ENCODE assay signal across 18 cellular contexts in genomic region chr14:98507269-98507668, GRCh38.
DNase-seq lines count a peak whose midpoint lies in the region; FAIRE-seq and TF ChIP-seq lines count a peak whose summit lies in the region.
"Had no signal": no experiment of that assay in that cellular context is flagged by ENCODE, and none has a peak within 500 bp of the region (broad histone marks: within the 10 kb centered on the region; RNA-seq: fewer than 3 reads in every experiment).

No MANE protein-coding gene starts in this region.

- POLR2A ChIA-PET in MCF 10A (lab: Yijun Ruan, JAX): interaction anchor here (0.6 to 1.5 kb wide), 5 partner anchors 9 to 550 kb away, joined by 3 to 4 read pairs (median 3); no protein-coding TSS in a partner anchor

- H3K4me3 ChIP-seq in breast epithelium: no peak overlapping the region
- no peak overlapping the region for H3K4me3 ChIP-seq in keratinocyte (ENCODE audit: control insufficient read depth in 2 of 3, extremely low read depth in 1 of 3, insufficient read depth in 2 of 3, low read depth in 1 of 3, low read length in 3 of 3)
- H3K4me3 ChIP-seq: BLaER1 treated with 17β-estradiol and CSF1 and Interleukin-3, amounts not matched to agents 10 nM and 100 nM; GM23338 had no signal

- H3K4me1 Mint-ChIP-seq in MCF 10A (ENCODE audit: insufficient read depth, unreplicated experiment) (peaks cover 21% of the 10 kb centered on the region), chondrocyte (ENCODE audit: low read depth) (no peaks in the 10 kb centered on the region)
- H3K4me1 Mint-ChIP-seq: B cell had no signal

- CTCF ChIA-PET in MCF 10A (lab: Yijun Ruan, JAX): no interaction called here

- H3K27me3 Mint-ChIP-seq in MCF 10A (ENCODE audit: insufficient read depth, unreplicated experiment): no peaks in the 10 kb centered on the region
- peaks cover 7% of the 10 kb centered on the region for H3K27me3 Mint-ChIP-seq in chondrocyte (ENCODE audit: low read depth)
- H3K27me3 Mint-ChIP-seq: B cell had no signal

- no peaks in the 10 kb centered on the region for H3K9me1 ChIP-seq in keratinocyte (ENCODE audit: control insufficient read depth, extremely low read depth, insufficient read depth, low read length)

- no peaks in the 10 kb centered on the region for H3K27me3 ChIP-seq in breast epithelium
- H3K27me3 ChIP-seq in keratinocyte (ENCODE audit: control insufficient read depth, extremely low read depth, insufficient read depth, low read length): no peaks in the 10 kb centered on the region
- H3K27me3 ChIP-seq: BLaER1 treated with 17β-estradiol and CSF1 and Interleukin-3, amounts not matched to agents 10 nM and 100 nM had no signal

- BruUV-seq in MCF 10A (replicated peaks; lab: Mats Ljungman, UMichigan): no TSS peak

- no peaks in the 10 kb centered on the region for H4K20me1 ChIP-seq in keratinocyte (ENCODE audit: control insufficient read depth, extremely low read depth, insufficient read depth, low read length)
- H4K20me1 ChIP-seq: BLaER1 treated with 17β-estradiol and CSF1 and Interleukin-3, amounts not matched to agents 10 nM and 100 nM had no signal

- H3K36me3 ChIP-seq in breast epithelium: no peaks in the 10 kb centered on the region
- no peaks in the 10 kb centered on the region for H3K36me3 ChIP-seq in keratinocyte (ENCODE audit: control insufficient read depth in 2 of 2, extremely low read depth in 1 of 2, insufficient read depth in 2 of 2, low read length in 2 of 2)
- H3K36me3 ChIP-seq: BLaER1 treated with 17β-estradiol and CSF1 and Interleukin-3, amounts not matched to agents 10 nM and 100 nM had no signal

- no peak overlapping the region for H3K4me3 Mint-ChIP-seq in MCF 10A (ENCODE audit: unreplicated experiment)
- H3K4me3 Mint-ChIP-seq in chondrocyte (ENCODE audit: unreplicated experiment): no peak overlapping the region
- H3K4me3 Mint-ChIP-seq: B cell; CD8-positive, alpha-beta T cell; GM23338 had no signal

- H2AFZ ChIP-seq in keratinocyte (ENCODE audit: control insufficient read depth, low read length): no peak overlapping the region
- H2AFZ ChIP-seq: GM23338 had no signal

- no peak for TF ChIP-seq CTCF in MCF 10A (IDR thresholded peaks at IDR 0.05; ENCODE audit: unreplicated experiment)
- no peak for TF ChIP-seq CTCF in breast epithelium (IDR thresholded peaks at IDR 0.05)
- no peak for TF ChIP-seq CTCF in keratinocyte (optimal IDR thresholded peaks at IDR 0.05 in 1 of 3, IDR thresholded peaks at IDR 0.05 in 1 of 3, conservative IDR thresholded peaks at IDR 0.05 in 1 of 3; ENCODE audit: extremely low read depth in 1 of 3, insufficient read depth in 2 of 3, low read length in 3 of 3)
- TF ChIP-seq CTCF in chondrocyte (IDR thresholded peaks at IDR 0.05): no peak

- dilution Hi-C loops in keratinocyte (cut with MboI; ENCODE audit: extremely low pct_ligation_motif_present, low sequenced_read_pairs): no loop called here

- intact Hi-C loops in MCF 10A (cut with micrococcal nuclease) (no loop called here), breast epithelium (cut with DNase I; ENCODE audit: low total_unique reads) (no loop called here)

- TF ChIP-seq POLR2A in breast epithelium (IDR thresholded peaks at IDR 0.05): no peak

- H3K4me2 ChIP-seq in keratinocyte (ENCODE audit: control insufficient read depth, extremely low read depth, insufficient read depth, low read depth, low read length): peak overlapping the region; percentile 34
- H3K4me2 ChIP-seq: BLaER1 treated with 17β-estradiol and CSF1 and Interleukin-3, amounts not matched to agents 10 nM and 100 nM; GM23338 had no signal

- H3K4me1 ChIP-seq in breast epithelium: no peaks in the 10 kb centered on the region
- H3K4me1 ChIP-seq in keratinocyte (ENCODE audit: control insufficient read depth, extremely low read depth, insufficient read depth, low read length): peaks cover 43% of the 10 kb centered on the region
- H3K4me1 ChIP-seq: BLaER1 treated with 17β-estradiol and CSF1 and Interleukin-3, amounts not matched to agents 10 nM and 100 nM had no signal

- H3K27ac Mint-ChIP-seq in MCF 10A (ENCODE audit: low read depth, unreplicated experiment) (no peak overlapping the region), chondrocyte (ENCODE audit: unreplicated experiment) (no peak overlapping the region)
- H3K27ac Mint-ChIP-seq: B cell; CD8-positive, alpha-beta T cell; GM23338 had no signal

- H3K79me2 ChIP-seq in keratinocyte (ENCODE audit: control insufficient read depth, insufficient read depth, low read length): no peaks in the 10 kb centered on the region

- H3K9me3 Mint-ChIP-seq in MCF 10A (ENCODE audit: unreplicated experiment): peaks cover 6% of the 10 kb centered on the region
- peaks cover 17% of the 10 kb centered on the region for H3K9me3 Mint-ChIP-seq in chondrocyte (ENCODE audit: low read depth)
- H3K9me3 Mint-ChIP-seq: GM23338 had no signal

- peak; percentile 94 for FAIRE-seq in keratinocyte (lab: Jason Lieb, UNC)
- FAIRE-seq: G401.6, GM12892, GM18507, H54 had no signal

- H3K9ac ChIP-seq in keratinocyte (ENCODE audit: control insufficient read depth, extremely low read depth, insufficient read depth, low read length): no peak overlapping the region
- H3K9ac ChIP-seq: BLaER1 treated with 17β-estradiol and CSF1 and Interleukin-3, amounts not matched to agents 10 nM and 100 nM had no signal

- H3K27ac ChIP-seq in breast epithelium (no peak overlapping the region), epithelial cell of prostate (peak overlapping the region; percentile 30), keratinocyte (ENCODE audit: control insufficient read depth, insufficient read depth, low read length) (peak overlapping the region; percentile 34)
- H3K27ac ChIP-seq: BLaER1 treated with 17β-estradiol and CSF1 and Interleukin-3, amounts not matched to agents 10 nM and 100 nM had no signal

- H3K9me3 ChIP-seq in breast epithelium (no peaks in the 10 kb centered on the region), keratinocyte (ENCODE audit: control insufficient read depth, low read depth, low read length) (no peaks in the 10 kb centered on the region)

- DNase-seq in MCF 10A (ENCODE audit: unreplicated experiment): peak; percentile 7
- no peak for DNase-seq in breast epithelium (ENCODE audit: low spot score in 2 of 2)
- DNase-seq in astrocyte of the hippocampus (ENCODE audit: low read depth, low spot score): peak; percentile 10
- DNase-seq in epithelial cell of prostate (ENCODE audit: low read depth, low spot score): no peak
- DNase-seq in keratinocyte (ENCODE audit: low read depth, low spot score): peak; percentile 45
- DNase-seq in chondrocyte (ENCODE audit: low spot score): no peak
- DNase-seq in activated CD4-positive, alpha-beta T cell treated with anti-CD3 and anti-CD28 coated beads, Interleukin-2, amount 50 U/mL, for 1 hour: no peak
- DNase-seq in dermis blood vessel endothelial cell: no peak
- DNase-seq: 8988T; CD8-positive, alpha-beta T cell; HCEC 1CT had no signal

- H3K36me3 Mint-ChIP-seq in MCF 10A (ENCODE audit: insufficient read depth, unreplicated experiment) (no peaks in the 10 kb centered on the region), chondrocyte (ENCODE audit: low read depth) (no peaks in the 10 kb centered on the region)

Comparison
In these comparisons a context has a peak if more than half of its experiments do, and no peak if none do; other contexts are left out.
1. DNase-seq: peak in MCF 10A (single experiment), astrocyte of the hippocampus (single experiment) and keratinocyte (single experiment); none in breast epithelium (0 of 2), epithelial cell of prostate (single experiment), chondrocyte (single experiment), activated CD4-positive, alpha-beta T cell treated with anti-CD3 and anti-CD28 coated beads, Interleukin-2, amount 50 U/mL, for 1 hour (single experiment) and dermis blood vessel endothelial cell (single experiment).
2. H3K27ac ChIP-seq: peak in epithelial cell of prostate (single experiment) and keratinocyte (single experiment); none in breast epithelium (0 of 2).